In the genomic region with DNA sequence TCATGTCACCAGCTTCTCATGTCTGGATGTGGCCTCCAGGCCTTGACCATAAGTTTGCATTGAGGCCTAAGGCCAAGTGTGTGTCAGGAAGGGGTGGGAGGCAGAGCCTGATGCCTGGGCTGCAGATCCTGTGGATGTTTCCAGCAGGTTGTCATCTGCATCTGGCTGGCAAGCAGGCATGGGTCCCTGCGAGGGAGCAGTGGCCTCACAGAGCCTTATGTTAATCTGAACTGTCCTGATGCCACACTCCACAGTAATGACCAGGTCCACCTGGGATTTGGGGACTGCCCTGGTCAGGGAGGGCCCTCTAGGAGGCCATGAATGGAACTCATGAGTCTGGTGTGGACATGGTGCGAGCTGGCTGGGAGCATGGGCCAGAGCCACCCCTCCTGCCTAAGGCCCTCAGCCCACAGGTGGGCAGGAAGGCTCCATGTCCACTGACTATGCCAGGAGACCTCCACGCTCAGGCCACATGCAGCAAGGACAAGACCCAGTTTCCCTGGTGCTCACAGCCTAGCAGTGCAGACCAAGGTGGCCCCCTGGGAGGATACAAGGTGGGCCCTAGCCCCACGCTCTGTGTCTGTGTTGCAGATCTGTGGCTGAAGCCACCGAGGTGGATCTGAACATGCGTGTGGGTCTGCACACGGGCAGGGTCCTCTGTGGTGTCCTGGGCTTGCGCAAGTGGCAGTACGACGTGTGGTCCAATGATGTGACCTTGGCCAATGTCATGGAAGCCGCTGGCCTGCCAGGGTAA, we compare ENCODE assay signal across 21 cellular contexts.
"Had no signal": no experiment of that assay in that cellular context is flagged by ENCODE, and none has a peak within 500 bp of the region (broad histone marks: within the 10 kb centered on the region; RNA-seq: fewer than 3 reads in every experiment).

No MANE protein-coding gene starts in this region.

- H3K27me3 ChIP-seq: breast epithelium, colonic mucosa, dorsolateral prefrontal cortex, heart right ventricle, upper lobe of right lung had no signal

- H3K36me3 ChIP-seq: breast epithelium, colonic mucosa, heart right ventricle, thoracic aorta, upper lobe of right lung, WERI-Rb-1 had no signal

- DNase-seq: activated CD4-positive, CD25-positive, alpha-beta regulatory T cell treated with anti-CD3 and anti-CD28 coated beads, Interleukin-2, amount 50 U/mL, for 72 hours; activated CD8-positive, alpha-beta memory T cell treated with anti-CD3 and anti-CD28 coated beads, Interleukin-2, amount 50 U/mL, for 48 hours; activated naive CD4-positive, alpha-beta T cell treated with anti-CD3 and anti-CD28 coated beads for 36 hours; activated naive CD8-positive, alpha-beta T cell treated with anti-CD3 and anti-CD28 coated beads, Interleukin-2, amount 10 ng/mL, durations not matched to agents 7 days and 5 days; activated T-cell treated with anti-CD3 and anti-CD28 coated beads, Interleukin-2, amount 50 U/mL, for 4 hours; amniotic stem cell; colonic mucosa; dorsolateral prefrontal cortex; heart right ventricle; left colon; occipital lobe; retina; stimulated activated CD4-positive, alpha-beta T cell treated with anti-CD3 and anti-CD28 coated beads, Interleukin-2, amount 100 ng/mL, for 48 hours; stimulated activated naive CD4-positive, alpha-beta T cell; T-helper 1 cell; upper lobe of right lung; WERI-Rb-1 had no signal

- H3K9me3 ChIP-seq: breast epithelium, colonic mucosa, heart right ventricle, thoracic aorta, upper lobe of right lung had no signal

- FAIRE-seq: keratinocyte, TTC549 had no signal

- H3K4me1 ChIP-seq: breast epithelium, colonic mucosa, heart right ventricle, upper lobe of right lung had no signal

- H3K27ac ChIP-seq: breast epithelium, colonic mucosa, dorsolateral prefrontal cortex, heart right ventricle, thoracic aorta, upper lobe of right lung, WERI-Rb-1 had no signal

- H3K4me3 ChIP-seq: breast epithelium, colonic mucosa, dorsolateral prefrontal cortex, heart right ventricle, thoracic aorta, upper lobe of right lung had no signal

- ATAC-seq: activated T-cell treated with anti-CD3 and anti-CD28 coated beads, Interleukin-2, amount 50 U/mL, for 4 hours; heart right ventricle; left colon; upper lobe of right lung had no signal
